ENCODE assay signal across 23 cellular contexts in the genomic region with DNA sequence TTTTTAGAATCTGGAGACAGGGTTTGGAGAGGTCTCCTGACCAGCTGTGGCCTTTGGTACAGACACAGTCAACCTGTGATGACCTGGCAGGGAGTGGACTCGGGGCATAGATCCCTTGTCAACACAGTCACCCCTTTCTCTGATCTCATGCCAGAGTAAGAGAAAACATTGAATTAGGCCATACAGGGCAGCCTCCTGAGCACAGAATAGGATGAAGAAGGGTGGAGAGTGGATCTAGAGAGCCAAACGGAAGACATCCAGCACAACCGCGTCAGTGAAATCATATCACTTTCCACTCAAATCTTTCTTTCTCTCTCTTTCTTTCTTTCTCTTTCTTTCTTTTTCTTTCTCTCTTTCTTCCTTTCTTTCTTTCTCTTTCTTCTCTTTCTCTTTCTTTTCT.
"Had no signal": no experiment of that assay in that cellular context is flagged by ENCODE, and none has a peak within 500 bp of the region (broad histone marks: within the 10 kb centered on the region; RNA-seq: fewer than 3 reads in every experiment).

No MANE protein-coding gene starts in this region.

- H3K9ac ChIP-seq: KMS-11 had no signal

- H3K36me3 ChIP-seq: SJSA1 had no signal

- H3K4me3 ChIP-seq: SJSA1, SK-N-MC had no signal

- FAIRE-seq: HTR-8/SVneo, RCC 7860 had no signal

- H3K9me3 ChIP-seq: SJSA1 had no signal

- H3K27ac ChIP-seq: HL-60, KMS-11, SJSA1, SK-N-MC had no signal

- H3K27me3 ChIP-seq: SJSA1 had no signal

- DNase-seq: Kasumi-1, MM.1S, NCI-H1092 treated with DMSO at 0.1 percent for 48 hours, NCI-H1436, NCI-H187, NCI-H2029, NCI-H2081 treated with DMSO at 0.1 percent for 48 hours, NCI-H2171, NCI-H226, NCI-H446, NCI-H510A, NCI-H524 treated with DMSO at 0.1 percent for 48 hours, NCI-H69, NCI-H774, Right ventricle myocardium superior, RPMI8226, SIG-M5 had no signal

- H3K4me2 ChIP-seq: KMS-11 had no signal
